Comparison of ENCODE assay signal across 1 cellular context in genomic region chr11:33256031-33256807, GRCh38.
TF ChIP-seq lines count a peak whose summit lies in the region.

No MANE protein-coding gene starts in this region.

TF ChIP-seq in GM23338, 12 proteins besides CTCF, POLR2A, EP300 and RAD21 (continued from another document):
- TF ChIP-seq, protein P1, sequence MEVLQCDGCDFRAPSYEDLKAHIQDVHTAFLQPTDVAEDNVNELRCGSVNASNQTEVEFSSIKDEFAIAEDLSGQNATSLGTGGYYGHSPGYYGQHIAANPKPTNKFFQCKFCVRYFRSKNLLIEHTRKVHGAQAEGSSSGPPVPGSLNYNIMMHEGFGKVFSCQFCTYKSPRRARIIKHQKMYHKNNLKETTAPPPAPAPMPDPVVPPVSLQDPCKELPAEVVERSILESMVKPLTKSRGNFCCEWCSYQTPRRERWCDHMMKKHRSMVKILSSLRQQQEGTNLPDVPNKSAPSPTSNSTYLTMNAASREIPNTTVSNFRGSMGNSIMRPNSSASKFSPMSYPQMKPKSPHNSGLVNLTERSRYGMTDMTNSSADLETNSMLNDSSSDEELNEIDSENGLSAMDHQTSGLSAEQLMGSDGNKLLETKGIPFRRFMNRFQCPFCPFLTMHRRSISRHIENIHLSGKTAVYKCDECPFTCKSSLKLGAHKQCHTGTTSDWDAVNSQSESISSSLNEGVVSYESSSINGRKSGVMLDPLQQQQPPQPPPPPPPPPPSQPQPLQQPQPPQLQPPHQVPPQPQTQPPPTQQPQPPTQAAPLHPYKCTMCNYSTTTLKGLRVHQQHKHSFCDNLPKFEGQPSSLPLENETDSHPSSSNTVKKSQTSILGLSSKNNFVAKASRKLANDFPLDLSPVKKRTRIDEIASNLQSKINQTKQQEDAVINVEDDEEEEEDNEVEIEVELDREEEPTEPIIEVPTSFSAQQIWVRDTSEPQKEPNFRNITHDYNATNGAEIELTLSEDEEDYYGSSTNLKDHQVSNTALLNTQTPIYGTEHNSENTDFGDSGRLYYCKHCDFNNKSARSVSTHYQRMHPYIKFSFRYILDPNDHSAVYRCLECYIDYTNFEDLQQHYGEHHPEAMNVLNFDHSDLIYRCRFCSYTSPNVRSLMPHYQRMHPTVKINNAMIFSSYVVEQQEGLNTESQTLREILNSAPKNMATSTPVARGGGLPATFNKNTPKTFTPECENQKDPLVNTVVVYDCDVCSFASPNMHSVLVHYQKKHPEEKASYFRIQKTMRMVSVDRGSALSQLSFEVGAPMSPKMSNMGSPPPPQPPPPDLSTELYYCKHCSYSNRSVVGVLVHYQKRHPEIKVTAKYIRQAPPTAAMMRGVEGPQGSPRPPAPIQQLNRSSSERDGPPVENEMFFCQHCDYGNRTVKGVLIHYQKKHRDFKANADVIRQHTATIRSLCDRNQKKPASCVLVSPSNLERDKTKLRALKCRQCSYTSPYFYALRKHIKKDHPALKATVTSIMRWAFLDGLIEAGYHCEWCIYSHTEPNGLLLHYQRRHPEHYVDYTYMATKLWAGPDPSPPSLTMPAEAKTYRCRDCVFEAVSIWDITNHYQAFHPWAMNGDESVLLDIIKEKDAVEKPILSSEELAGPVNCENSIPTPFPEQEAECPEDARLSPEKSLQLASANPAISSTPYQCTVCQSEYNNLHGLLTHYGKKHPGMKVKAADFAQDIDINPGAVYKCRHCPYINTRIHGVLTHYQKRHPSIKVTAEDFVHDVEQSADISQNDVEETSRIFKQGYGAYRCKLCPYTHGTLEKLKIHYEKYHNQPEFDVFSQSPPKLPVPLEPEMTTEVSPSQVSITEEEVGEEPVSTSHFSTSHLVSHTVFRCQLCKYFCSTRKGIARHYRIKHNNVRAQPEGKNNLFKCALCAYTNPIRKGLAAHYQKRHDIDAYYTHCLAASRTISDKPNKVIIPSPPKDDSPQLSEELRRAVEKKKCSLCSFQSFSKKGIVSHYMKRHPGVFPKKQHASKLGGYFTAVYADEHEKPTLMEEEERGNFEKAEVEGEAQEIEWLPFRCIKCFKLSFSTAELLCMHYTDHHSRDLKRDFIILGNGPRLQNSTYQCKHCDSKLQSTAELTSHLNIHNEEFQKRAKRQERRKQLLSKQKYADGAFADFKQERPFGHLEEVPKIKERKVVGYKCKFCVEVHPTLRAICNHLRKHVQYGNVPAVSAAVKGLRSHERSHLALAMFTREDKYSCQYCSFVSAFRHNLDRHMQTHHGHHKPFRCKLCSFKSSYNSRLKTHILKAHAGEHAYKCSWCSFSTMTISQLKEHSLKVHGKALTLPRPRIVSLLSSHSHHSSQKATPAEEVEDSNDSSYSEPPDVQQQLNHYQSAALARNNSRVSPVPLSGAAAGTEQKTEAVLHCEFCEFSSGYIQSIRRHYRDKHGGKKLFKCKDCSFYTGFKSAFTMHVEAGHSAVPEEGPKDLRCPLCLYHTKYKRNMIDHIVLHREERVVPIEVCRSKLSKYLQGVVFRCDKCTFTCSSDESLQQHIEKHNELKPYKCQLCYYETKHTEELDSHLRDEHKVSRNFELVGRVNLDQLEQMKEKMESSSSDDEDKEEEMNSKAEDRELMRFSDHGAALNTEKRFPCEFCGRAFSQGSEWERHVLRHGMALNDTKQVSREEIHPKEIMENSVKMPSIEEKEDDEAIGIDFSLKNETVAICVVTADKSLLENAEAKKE (CRISPR knock-in tag; IDR thresholded peaks at IDR 0.05) = no peak
- TF ChIP-seq, protein P2, sequence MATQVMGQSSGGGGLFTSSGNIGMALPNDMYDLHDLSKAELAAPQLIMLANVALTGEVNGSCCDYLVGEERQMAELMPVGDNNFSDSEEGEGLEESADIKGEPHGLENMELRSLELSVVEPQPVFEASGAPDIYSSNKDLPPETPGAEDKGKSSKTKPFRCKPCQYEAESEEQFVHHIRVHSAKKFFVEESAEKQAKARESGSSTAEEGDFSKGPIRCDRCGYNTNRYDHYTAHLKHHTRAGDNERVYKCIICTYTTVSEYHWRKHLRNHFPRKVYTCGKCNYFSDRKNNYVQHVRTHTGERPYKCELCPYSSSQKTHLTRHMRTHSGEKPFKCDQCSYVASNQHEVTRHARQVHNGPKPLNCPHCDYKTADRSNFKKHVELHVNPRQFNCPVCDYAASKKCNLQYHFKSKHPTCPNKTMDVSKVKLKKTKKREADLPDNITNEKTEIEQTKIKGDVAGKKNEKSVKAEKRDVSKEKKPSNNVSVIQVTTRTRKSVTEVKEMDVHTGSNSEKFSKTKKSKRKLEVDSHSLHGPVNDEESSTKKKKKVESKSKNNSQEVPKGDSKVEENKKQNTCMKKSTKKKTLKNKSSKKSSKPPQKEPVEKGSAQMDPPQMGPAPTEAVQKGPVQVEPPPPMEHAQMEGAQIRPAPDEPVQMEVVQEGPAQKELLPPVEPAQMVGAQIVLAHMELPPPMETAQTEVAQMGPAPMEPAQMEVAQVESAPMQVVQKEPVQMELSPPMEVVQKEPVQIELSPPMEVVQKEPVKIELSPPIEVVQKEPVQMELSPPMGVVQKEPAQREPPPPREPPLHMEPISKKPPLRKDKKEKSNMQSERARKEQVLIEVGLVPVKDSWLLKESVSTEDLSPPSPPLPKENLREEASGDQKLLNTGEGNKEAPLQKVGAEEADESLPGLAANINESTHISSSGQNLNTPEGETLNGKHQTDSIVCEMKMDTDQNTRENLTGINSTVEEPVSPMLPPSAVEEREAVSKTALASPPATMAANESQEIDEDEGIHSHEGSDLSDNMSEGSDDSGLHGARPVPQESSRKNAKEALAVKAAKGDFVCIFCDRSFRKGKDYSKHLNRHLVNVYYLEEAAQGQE (IDR thresholded peaks at IDR 0.05; ENCODE audit: unreplicated experiment) = no peak
- TF ChIP-seq ZNF331 (CRISPR knock-in tag; IDR thresholded peaks at IDR 0.05; ENCODE audit: low read depth) (no peak), STAT1 (IDR thresholded peaks at IDR 0.05; ENCODE audit: unreplicated experiment) (no peak)
